In the genomic region with DNA sequence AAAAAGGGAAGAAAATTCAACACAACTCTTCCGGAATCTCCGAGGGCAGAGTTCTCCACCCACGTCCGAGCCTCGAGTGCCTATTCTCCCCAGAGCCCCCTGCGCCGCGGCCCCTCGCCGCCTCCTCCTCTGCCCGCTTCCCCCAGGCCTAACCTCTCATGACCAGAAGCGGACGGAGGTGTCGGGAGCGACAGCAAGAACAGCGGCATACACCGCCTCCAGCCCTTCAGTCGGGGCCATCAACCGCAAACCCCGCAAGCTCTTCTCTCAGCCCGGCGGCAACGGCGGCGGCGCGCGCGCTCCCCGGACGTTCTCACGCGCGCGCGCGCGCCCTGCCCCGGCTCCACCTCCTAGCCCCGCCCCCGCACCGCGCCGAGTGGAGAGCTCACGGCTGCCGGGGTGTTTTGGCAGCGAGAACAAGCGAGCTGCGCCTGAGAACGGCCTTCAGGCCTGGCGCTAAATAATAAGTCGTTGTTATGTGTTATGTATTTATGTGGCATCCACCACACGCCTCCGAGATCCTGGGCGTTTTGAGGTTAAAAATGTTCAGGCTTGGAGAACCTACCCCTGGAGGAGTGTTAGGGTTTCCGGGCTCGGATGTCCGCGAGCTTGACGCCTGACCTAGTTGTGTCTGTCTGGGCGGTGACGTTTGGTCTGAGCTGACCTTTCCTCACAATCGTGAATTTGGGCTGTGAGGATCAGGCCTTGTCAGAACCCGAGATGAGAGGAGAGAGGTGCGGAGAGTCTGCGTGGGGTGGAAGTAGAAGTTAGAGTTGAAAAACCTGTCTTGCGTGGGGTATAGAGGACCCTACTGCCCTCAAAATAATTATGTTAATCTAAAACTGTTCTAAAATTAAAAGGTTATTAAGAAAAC, we compare ENCODE assay signal across 1 cellular context.
A peak's percentile ranks its signal among the peaks of the same experiment; 100 is the strongest.
TF ChIP-seq lines count a peak whose summit lies in the region.

A gene with protein sequence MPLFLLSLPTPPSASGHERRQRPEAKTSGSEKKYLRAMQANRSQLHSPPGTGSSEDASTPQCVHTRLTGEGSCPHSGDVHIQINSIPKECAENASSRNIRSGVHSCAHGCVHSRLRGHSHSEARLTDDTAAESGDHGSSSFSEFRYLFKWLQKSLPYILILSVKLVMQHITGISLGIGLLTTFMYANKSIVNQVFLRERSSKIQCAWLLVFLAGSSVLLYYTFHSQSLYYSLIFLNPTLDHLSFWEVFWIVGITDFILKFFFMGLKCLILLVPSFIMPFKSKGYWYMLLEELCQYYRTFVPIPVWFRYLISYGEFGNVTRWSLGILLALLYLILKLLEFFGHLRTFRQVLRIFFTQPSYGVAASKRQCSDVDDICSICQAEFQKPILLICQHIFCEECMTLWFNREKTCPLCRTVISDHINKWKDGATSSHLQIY (minus strand): TSS at position 286 of the 874 bp plus-strand sequence. CDS start 77 bp downstream, at position 209.

TF ChIP-seq in HEK293, 187 proteins besides CTCF, POLR2A, EP300 and RAD21 (continued from another document):
- TF ChIP-seq ZNF274 (IDR thresholded peaks at IDR 0.05; ENCODE audit: low read length) (no peak), ZNF274 (tag by site-specific recombination; IDR thresholded peaks at IDR 0.05; ENCODE audit: borderline replicate concordance) (no peak), ZNF473 (tag by site-specific recombination; IDR thresholded peaks at IDR 0.05) (no peak), YY2 (tag by site-specific recombination; IDR thresholded peaks at IDR 0.05) (no peak), ZSCAN16 (tag by site-specific recombination; IDR thresholded peaks at IDR 0.05) (no peak), ZBTB17 (tag by site-specific recombination; IDR thresholded peaks at IDR 0.05) (peak; percentile 90), ZBTB8A (tag by site-specific recombination; IDR thresholded peaks at IDR 0.05) (peak; percentile 36; the same call in 1 of the 2 replicates), ZNF169 (tag by site-specific recombination; IDR thresholded peaks at IDR 0.05) (no peak), ZEB2 (tag by site-specific recombination; IDR thresholded peaks at IDR 0.05) (no peak), GLI4 (tag by site-specific recombination; IDR thresholded peaks at IDR 0.05) (no peak), ZNF626 (tag by site-specific recombination; IDR thresholded peaks at IDR 0.05) (no peak), ZNF221 (tag by site-specific recombination; IDR thresholded peaks at IDR 0.05; ENCODE audit: borderline replicate concordance) (no peak), SP7 (tag by site-specific recombination; IDR thresholded peaks at IDR 0.05) (peak; percentile 29; the same call in 1 of the 2 replicates), ZNF211 (tag by site-specific recombination; IDR thresholded peaks at IDR 0.05; ENCODE audit: low read depth) (no peak), ZNF560 (tag by site-specific recombination; IDR thresholded peaks at IDR 0.05; ENCODE audit: borderline replicate concordance) (no peak), ZNF596 (tag by site-specific recombination; IDR thresholded peaks at IDR 0.05) (no peak), ZNF660 (tag by site-specific recombination; IDR thresholded peaks at IDR 0.05) (peak; percentile 96), MZF1 (tag by site-specific recombination; IDR thresholded peaks at IDR 0.05; ENCODE audit: borderline replicate concordance) (no peak), ZNF2 (tag by site-specific recombination; IDR thresholded peaks at IDR 0.05) (no peak), GFI1B (tag by site-specific recombination; IDR thresholded peaks at IDR 0.05) (no peak), ZBTB21 (tag by site-specific recombination; IDR thresholded peaks at IDR 0.05) (no peak; the same call in 1 of the 2 replicates), ZNF174 (tag by site-specific recombination; IDR thresholded peaks at IDR 0.05) (no peak), OSR2 (tag by site-specific recombination; IDR thresholded peaks at IDR 0.05) (no peak)
- TF ChIP-seq, protein P1, sequence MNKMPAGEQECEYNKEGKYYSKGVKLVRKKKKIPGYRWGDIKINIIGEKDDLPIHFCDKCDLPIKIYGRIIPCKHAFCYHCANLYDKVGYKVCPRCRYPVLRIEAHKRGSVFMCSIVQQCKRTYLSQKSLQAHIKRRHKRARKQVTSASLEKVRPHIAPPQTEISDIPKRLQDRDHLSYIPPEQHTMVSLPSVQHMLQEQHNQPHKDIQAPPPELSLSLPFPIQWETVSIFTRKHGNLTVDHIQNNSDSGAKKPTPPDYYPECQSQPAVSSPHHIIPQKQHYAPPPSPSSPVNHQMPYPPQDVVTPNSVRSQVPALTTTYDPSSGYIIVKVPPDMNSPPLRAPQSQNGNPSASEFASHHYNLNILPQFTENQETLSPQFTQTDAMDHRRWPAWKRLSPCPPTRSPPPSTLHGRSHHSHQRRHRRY (tag by site-specific recombination; IDR thresholded peaks at IDR 0.05) = no peak
- TF ChIP-seq, protein P2, sequence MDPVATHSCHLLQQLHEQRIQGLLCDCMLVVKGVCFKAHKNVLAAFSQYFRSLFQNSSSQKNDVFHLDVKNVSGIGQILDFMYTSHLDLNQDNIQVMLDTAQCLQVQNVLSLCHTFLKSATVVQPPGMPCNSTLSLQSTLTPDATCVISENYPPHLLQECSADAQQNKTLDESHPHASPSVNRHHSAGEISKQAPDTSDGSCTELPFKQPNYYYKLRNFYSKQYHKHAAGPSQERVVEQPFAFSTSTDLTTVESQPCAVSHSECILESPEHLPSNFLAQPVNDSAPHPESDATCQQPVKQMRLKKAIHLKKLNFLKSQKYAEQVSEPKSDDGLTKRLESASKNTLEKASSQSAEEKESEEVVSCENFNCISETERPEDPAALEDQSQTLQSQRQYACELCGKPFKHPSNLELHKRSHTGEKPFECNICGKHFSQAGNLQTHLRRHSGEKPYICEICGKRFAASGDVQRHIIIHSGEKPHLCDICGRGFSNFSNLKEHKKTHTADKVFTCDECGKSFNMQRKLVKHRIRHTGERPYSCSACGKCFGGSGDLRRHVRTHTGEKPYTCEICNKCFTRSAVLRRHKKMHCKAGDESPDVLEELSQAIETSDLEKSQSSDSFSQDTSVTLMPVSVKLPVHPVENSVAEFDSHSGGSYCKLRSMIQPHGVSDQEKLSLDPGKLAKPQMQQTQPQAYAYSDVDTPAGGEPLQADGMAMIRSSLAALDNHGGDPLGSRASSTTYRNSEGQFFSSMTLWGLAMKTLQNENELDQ (tag by site-specific recombination; IDR thresholded peaks at IDR 0.05; ENCODE audit: low read depth) = no peak
- TF ChIP-seq, protein P3, sequence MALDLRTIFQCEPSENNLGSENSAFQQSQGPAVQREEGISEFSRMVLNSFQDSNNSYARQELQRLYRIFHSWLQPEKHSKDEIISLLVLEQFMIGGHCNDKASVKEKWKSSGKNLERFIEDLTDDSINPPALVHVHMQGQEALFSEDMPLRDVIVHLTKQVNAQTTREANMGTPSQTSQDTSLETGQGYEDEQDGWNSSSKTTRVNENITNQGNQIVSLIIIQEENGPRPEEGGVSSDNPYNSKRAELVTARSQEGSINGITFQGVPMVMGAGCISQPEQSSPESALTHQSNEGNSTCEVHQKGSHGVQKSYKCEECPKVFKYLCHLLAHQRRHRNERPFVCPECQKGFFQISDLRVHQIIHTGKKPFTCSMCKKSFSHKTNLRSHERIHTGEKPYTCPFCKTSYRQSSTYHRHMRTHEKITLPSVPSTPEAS (tag by site-specific recombination; IDR thresholded peaks at IDR 0.05) = no peak
